14 cellular contexts compared by ENCODE assay signal in the genomic region with DNA sequence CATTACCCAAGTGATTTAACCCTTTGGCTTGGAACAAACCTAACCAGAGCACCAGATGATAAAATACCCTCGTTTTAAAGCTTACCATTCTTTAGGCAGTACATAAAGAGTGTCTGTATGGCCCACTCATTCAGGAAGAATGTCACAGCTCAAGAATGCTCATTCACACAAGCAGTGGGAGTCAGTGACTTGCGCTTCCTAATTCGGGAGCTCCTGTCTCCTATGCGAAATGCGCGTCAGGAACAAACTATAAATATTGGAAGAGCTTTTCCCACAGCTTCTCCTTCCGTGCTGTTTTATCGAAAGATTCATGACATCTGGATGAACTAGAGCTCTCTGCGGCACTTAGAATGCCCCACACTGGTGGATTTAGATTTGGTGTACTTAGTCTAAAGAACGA.
"Had no signal": no experiment of that assay in that cellular context is flagged by ENCODE, and none has a peak within 500 bp of the region (broad histone marks: within the 10 kb centered on the region; RNA-seq: fewer than 3 reads in every experiment).

No MANE protein-coding gene starts in this region.

- H3K4me1 ChIP-seq: left ventricle myocardium inferior, thyroid gland had no signal

- H3K27ac ChIP-seq: coronary artery, left ventricle myocardium inferior, thyroid gland had no signal

- H3K9me3 ChIP-seq: left ventricle myocardium inferior, thyroid gland had no signal

- H3K36me3 ChIP-seq: left ventricle myocardium inferior, thyroid gland had no signal

- H3K27me3 ChIP-seq: thyroid gland had no signal

- DNase-seq: activated B cell treated with CpG ODN at 0.5 μM for 24 hours; activated CD4-positive, alpha-beta memory T cell treated with anti-CD3 and anti-CD28 coated beads, Interleukin-2, amount 10 ng/mL, durations not matched to agents 7 days and 5 days; activated CD4-positive, alpha-beta T cell treated with anti-CD3 and anti-CD28 coated beads for 4 hours; activated naive CD4-positive, alpha-beta T cell treated with Interleukin-2 at 50 U/mL for 16 hours; activated naive CD8-positive, alpha-beta T cell treated with anti-CD3 and anti-CD28 coated beads, Interleukin-2, amount 10 ng/mL, durations not matched to agents 7 days and 5 days; activated T-cell treated with anti-CD3 and anti-CD28 coated beads, Interleukin-2, amount 50 U/mL, for 1 hour; erythroblast; kidney glomerular epithelial cell; left ventricle myocardium inferior; retina; stimulated activated CD4-positive, alpha-beta T cell treated with anti-CD3 and anti-CD28 coated beads, Interleukin-2, amount 100 ng/mL, for 24 hours; stimulated activated naive CD4-positive, alpha-beta T cell treated with Interleukin-2 at 50 U/mL for 16 hours; thyroid gland had no signal

- H3K4me3 ChIP-seq: coronary artery, left ventricle myocardium inferior, thyroid gland had no signal
